In genomic region chr1:23100074-23100748, GRCh38 we compare ENCODE assay signal across 8 cellular contexts.
A peak's percentile ranks its signal among the peaks of the same experiment; 100 is the strongest.
DNase-seq lines count a peak whose midpoint lies in the region; ATAC-seq, FAIRE-seq and TF ChIP-seq lines count a peak whose summit lies in the region.

No MANE protein-coding gene starts in this region.

- H3K9ac ChIP-seq in SK-N-MC (ENCODE audit: insufficient read length), result no peak overlapping the region

- H3K4me3 ChIP-seq in SK-N-MC (no peak overlapping the region), bronchial epithelial cell (ENCODE audit: low read depth, low read length) (no peak overlapping the region), lung (no peak overlapping the region)

- no peak for ATAC-seq in lung (ENCODE audit: insufficient read depth, low FRiP score)
- no peak for ATAC-seq in GM19397 (IDR thresholded peaks at IDR 0.05; ENCODE audit: unreplicated experiment)
- no peak for ATAC-seq in HG03159 (IDR thresholded peaks at IDR 0.05; ENCODE audit: unreplicated experiment)

- FAIRE-seq in bronchial epithelial cell (lab: Jason Lieb, UNC), result peak; percentile 13

- H3K36me3 ChIP-seq in SK-N-MC (ENCODE audit: insufficient read depth, low read length) (peaks cover 2% of the 10 kb centered on the region; the same call in 1 of the 2 replicates), bronchial epithelial cell (ENCODE audit: control insufficient read depth, insufficient read depth, low read length) (no peaks in the 10 kb centered on the region), lung (ENCODE audit: control insufficient read depth in 2 of 2, insufficient read depth in 2 of 2, low read length in 2 of 2) (no peaks in the 10 kb centered on the region)

- TF ChIP-seq CTCF in bronchial epithelial cell (IDR thresholded peaks at IDR 0.05; ENCODE audit: insufficient read depth, low read length, severe bottlenecking), result no peak
- no peak for TF ChIP-seq CTCF in lung (IDR thresholded peaks at IDR 0.05; ENCODE audit: control extremely low read depth, extremely low read depth)

- H3K9me3 ChIP-seq in SK-N-MC (ENCODE audit: low read depth, low read length) (no peaks in the 10 kb centered on the region), lung (ENCODE audit: control insufficient read depth in 2 of 2, insufficient read depth in 1 of 2, low read length in 1 of 2) (no peaks in the 10 kb centered on the region)

- WGBS in lung, 2 donors, result 45 to 56% methylated on average over 3 of the region's 3 CpGs

- H3K27me3 ChIP-seq in bronchial epithelial cell (ENCODE audit: control insufficient read depth, insufficient read depth, low read length) (no peaks in the 10 kb centered on the region), lung (ENCODE audit: control insufficient read depth, insufficient read depth) (no peaks in the 10 kb centered on the region)

- peak overlapping the region; percentile 27 for H3K27ac ChIP-seq in SK-N-MC
- peak overlapping the region; percentile 66 to 76 for H3K27ac ChIP-seq in lung (ENCODE audit: low read depth in 1 of 2, low read length in 1 of 2)

- DNase-seq in activated effector memory CD4-positive, alpha-beta T cell treated with Interleukin-2 at 50 U/mL for 16 hours, result peak; percentile 19
- no peak for DNase-seq in activated effector memory CD4-positive, alpha-beta T cell treated with anti-CD3 and anti-CD28 coated beads, Interleukin-2, amount 50 U/mL, for 16 hours
- DNase-seq in SK-N-MC (ENCODE audit: low read depth, low spot score) (no peak), bronchial epithelial cell (ENCODE audit: low read depth) (peak; percentile 92), lung (ENCODE audit: low spot score) (no peak), NCI-H1694 (lab: John Stamatoyannopoulos, UW) (no peak)

- H3K4me1 ChIP-seq in lung (ENCODE audit: control insufficient read depth in 2 of 2, insufficient read depth in 2 of 2, low read length in 2 of 2), result peaks cover 6 to 49% of the 10 kb centered on the region in 2 donors

Comparison
In these comparisons a context has a peak if more than half of its experiments do, and no peak if none do; other contexts are left out.
1. DNase-seq: peak in activated effector memory CD4-positive, alpha-beta T cell treated with Interleukin-2 at 50 U/mL for 16 hours (single experiment) and bronchial epithelial cell (single experiment); none in activated effector memory CD4-positive, alpha-beta T cell treated with anti-CD3 and anti-CD28 coated beads, Interleukin-2, amount 50 U/mL, for 16 hours (single experiment), SK-N-MC (single experiment), lung (single experiment) and NCI-H1694 (single experiment).